23 cellular contexts compared by ENCODE assay signal in the genomic region with DNA sequence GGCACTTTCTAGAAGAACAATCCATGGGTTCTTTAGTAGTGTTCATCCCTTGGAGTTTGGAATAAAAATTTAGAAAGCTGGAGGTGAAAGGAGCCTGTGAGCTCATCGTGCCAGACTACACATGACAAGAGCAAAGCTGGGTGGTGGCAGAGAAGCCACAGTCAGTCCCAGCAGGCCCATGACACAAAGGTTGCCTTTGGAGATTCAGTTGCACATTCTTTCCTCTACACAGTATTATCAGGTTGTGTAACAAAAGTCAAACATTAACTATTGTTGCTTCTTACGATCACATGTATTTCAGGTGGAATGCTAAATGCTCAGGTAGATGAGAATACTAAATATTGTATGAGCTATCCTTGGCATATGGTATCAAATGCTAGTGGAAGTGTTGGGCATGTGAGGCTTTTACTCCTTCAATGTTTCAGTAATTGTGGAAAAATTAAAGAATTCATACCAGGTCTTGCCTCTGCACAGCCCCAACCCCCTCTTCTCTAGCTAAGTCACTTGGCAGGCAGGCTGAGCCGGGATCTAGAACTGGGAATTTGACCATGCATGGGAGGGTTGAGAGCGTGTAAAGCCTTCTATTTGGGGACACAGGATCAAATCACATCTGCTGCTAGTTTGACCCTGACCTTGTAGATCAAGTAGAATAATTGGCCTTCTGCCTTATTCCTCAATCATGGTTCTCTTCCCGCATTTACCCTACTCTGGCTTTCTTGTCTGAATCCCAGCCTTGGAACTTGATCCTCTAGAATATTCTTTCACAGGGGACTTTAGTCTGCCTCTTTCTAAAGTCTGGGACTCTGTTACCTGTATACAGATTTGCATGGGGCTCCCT.
DNase-seq lines count a peak whose midpoint lies in the region; ATAC-seq and TF ChIP-seq lines count a peak whose summit lies in the region.
"Had no signal": no experiment of that assay in that cellular context is flagged by ENCODE, and none has a peak within 500 bp of the region (broad histone marks: within the 10 kb centered on the region; RNA-seq: fewer than 3 reads in every experiment).

No MANE protein-coding gene starts in this region.

- 46 to 62% methylated on average over 3 to 5 of the region's 5 CpGs for WGBS in gastroesophageal sphincter (ENCODE audit: low coverage in 1 of 2), 2 donors

- CTCF ChIA-PET in activated CD8-positive, alpha-beta T cell treated with anti-CD3 and anti-CD28 coated beads for 36 hours (lab: Charles Lee) = no interaction called here

- H3K4me1 ChIP-seq in gastroesophageal sphincter (peaks cover 0 to 41% (median 4%) of the 10 kb centered on the region in 3 donors), mucosa of descending colon (ENCODE audit: low read depth) (no peaks in the 10 kb centered on the region), upper lobe of right lung (no peaks in the 10 kb centered on the region)
- H3K4me1 ChIP-seq: heart right ventricle, prostate gland had no signal

- ATAC-seq in gastroesophageal sphincter (no peak), mucosa of descending colon (peak; percentile 94), upper lobe of right lung (peak; percentile 41)
- no peak for ATAC-seq in activated CD8-positive, alpha-beta T cell treated with anti-CD3 and anti-CD28 coated beads for 36 hours
- ATAC-seq: activated CD4-positive, CD25-positive, alpha-beta regulatory T cell treated with anti-CD3 and anti-CD28 coated beads, Interleukin-2, amount 50 U/mL, for 24 hours; heart right ventricle; stimulated activated effector memory CD8-positive, alpha-beta T cell treated with anti-CD3 and anti-CD28 coated beads, Interleukin-12 subunit alpha, Interleukin-12 subunit beta, amount 100 ng/mL, for 72 hours had no signal

- intact Hi-C loops in mucosa of descending colon (cut with DNase I, micrococcal nuclease) (no loop called here), upper lobe of right lung (cut with DNase I) (no loop called here)
- intact Hi-C loops in activated CD8-positive, alpha-beta T cell treated with anti-CD3 and anti-CD28 coated beads for 36 hours (cut with micrococcal nuclease) = no loop called here

- TF ChIP-seq POLR2A in gastroesophageal sphincter (IDR thresholded peaks at IDR 0.05) = no peak

- TF ChIP-seq EP300 in gastroesophageal sphincter (IDR thresholded peaks at IDR 0.05) = no peak

- H3K4me3 ChIP-seq in gastroesophageal sphincter (no peak overlapping the region), mucosa of descending colon (no peak overlapping the region), upper lobe of right lung (no peak overlapping the region)
- H3K4me3 ChIP-seq: heart right ventricle, PC-9, prostate gland, smooth muscle cell had no signal

- H3K9me3 ChIP-seq in gastroesophageal sphincter (no peaks in the 10 kb centered on the region), mucosa of descending colon (no peaks in the 10 kb centered on the region), upper lobe of right lung (no peaks in the 10 kb centered on the region)
- H3K9me3 ChIP-seq: heart right ventricle, prostate gland had no signal

- no peak overlapping the region for H3K27ac Mint-ChIP-seq in activated CD8-positive, alpha-beta T cell treated with anti-CD3 and anti-CD28 coated beads for 36 hours
- H3K27ac Mint-ChIP-seq: activated CD4-positive, alpha-beta memory T cell treated with anti-CD3 and anti-CD28 coated beads for 36 hours; stimulated activated effector memory CD8-positive, alpha-beta T cell treated with anti-CD3 and anti-CD28 coated beads, Interleukin-12 subunit alpha, Interleukin-12 subunit beta, amount 100 ng/mL, for 72 hours had no signal

- DNase-seq in NCI-H748 (lab: John Stamatoyannopoulos, UW; ENCODE audit: unreplicated experiment) = peak; percentile 53
- no peak for DNase-seq in NCI-H748 treated with DMSO at 0.1 percent for 48 hours (lab: John Stamatoyannopoulos, UW)
- peak in 1 of 3 donors; percentile 19 for DNase-seq in mucosa of descending colon
- no peak for DNase-seq in upper lobe of right lung
- DNase-seq in activated CD8-positive, alpha-beta T cell treated with anti-CD3 and anti-CD28 coated beads for 36 hours = no peak
- no peak for DNase-seq in NCI-H146 treated with DMSO at 0.1 percent for 48 hours (lab: John Stamatoyannopoulos, UW; ENCODE audit: unreplicated experiment)
- DNase-seq in NCI-H1105 treated with DMSO at 0.1 percent for 48 hours (lab: John Stamatoyannopoulos, UW) = no peak
- DNase-seq: activated CD4-positive, alpha-beta memory T cell treated with anti-CD3 and anti-CD28 coated beads for 36 hours; activated effector memory CD4-positive, alpha-beta T cell treated with Interleukin-2 at 50 U/mL for 16 hours; heart right ventricle; NCI-H1048; NCI-H2081 treated with DMSO at 0.1 percent for 48 hours; NCI-H510A; NK-92 treated with Interleukin-12 subunit alpha and Interleukin-12 subunit beta, amount 100 ng/mL, for 24 hours; PC-9; SIG-M5; SW 1271 had no signal

- H3K4me3 Mint-ChIP-seq in activated CD8-positive, alpha-beta T cell treated with anti-CD3 and anti-CD28 coated beads for 36 hours = no peak overlapping the region
- H3K4me3 Mint-ChIP-seq: activated CD4-positive, alpha-beta memory T cell treated with anti-CD3 and anti-CD28 coated beads for 36 hours; stimulated activated effector memory CD8-positive, alpha-beta T cell treated with anti-CD3 and anti-CD28 coated beads, Interleukin-12 subunit alpha, Interleukin-12 subunit beta, amount 100 ng/mL, for 72 hours had no signal

- no peaks in the 10 kb centered on the region for H3K4me1 Mint-ChIP-seq in activated CD8-positive, alpha-beta T cell treated with anti-CD3 and anti-CD28 coated beads for 36 hours (ENCODE audit: low read depth)
- H3K4me1 Mint-ChIP-seq: stimulated activated effector memory CD8-positive, alpha-beta T cell treated with anti-CD3 and anti-CD28 coated beads, Interleukin-12 subunit alpha, Interleukin-12 subunit beta, amount 100 ng/mL, for 72 hours had no signal

- H3K27me3 ChIP-seq in gastroesophageal sphincter (no peaks in the 10 kb centered on the region), upper lobe of right lung (no peaks in the 10 kb centered on the region)
- H3K27me3 ChIP-seq: heart right ventricle had no signal

- peaks cover 1% of the 10 kb centered on the region for H3K27me3 Mint-ChIP-seq in activated CD8-positive, alpha-beta T cell treated with anti-CD3 and anti-CD28 coated beads for 36 hours
- H3K27me3 Mint-ChIP-seq: activated CD4-positive, alpha-beta memory T cell treated with anti-CD3 and anti-CD28 coated beads for 36 hours had no signal

- peaks cover 2% of the 10 kb centered on the region for H3K9me3 Mint-ChIP-seq in activated CD8-positive, alpha-beta T cell treated with anti-CD3 and anti-CD28 coated beads for 36 hours
- H3K9me3 Mint-ChIP-seq: activated CD4-positive, alpha-beta memory T cell treated with anti-CD3 and anti-CD28 coated beads for 36 hours had no signal

- no peaks in the 10 kb centered on the region for H3K36me3 ChIP-seq in gastroesophageal sphincter
- no peaks in the 10 kb centered on the region for H3K36me3 ChIP-seq in mucosa of descending colon (ENCODE audit: low read depth)
- H3K36me3 ChIP-seq in upper lobe of right lung = no peaks in the 10 kb centered on the region
- H3K36me3 ChIP-seq: heart right ventricle, prostate gland had no signal

- no peaks in the 10 kb centered on the region for H3K36me3 Mint-ChIP-seq in activated CD8-positive, alpha-beta T cell treated with anti-CD3 and anti-CD28 coated beads for 36 hours (ENCODE audit: low read depth)
- H3K36me3 Mint-ChIP-seq: activated CD4-positive, alpha-beta memory T cell treated with anti-CD3 and anti-CD28 coated beads for 36 hours; stimulated activated effector memory CD8-positive, alpha-beta T cell treated with anti-CD3 and anti-CD28 coated beads, Interleukin-12 subunit alpha, Interleukin-12 subunit beta, amount 100 ng/mL, for 72 hours had no signal

- POLR2A ChIA-PET in activated CD8-positive, alpha-beta T cell treated with anti-CD3 and anti-CD28 coated beads for 36 hours (lab: Charles Lee) = no interaction called here

- TF ChIP-seq CTCF in gastroesophageal sphincter (IDR thresholded peaks at IDR 0.05) = no peak
- TF ChIP-seq CTCF in mucosa of descending colon (IDR thresholded peaks at IDR 0.05) = no peak
- TF ChIP-seq CTCF in upper lobe of right lung (IDR thresholded peaks at IDR 0.05) = no peak
- no peak for TF ChIP-seq CTCF in activated CD8-positive, alpha-beta T cell treated with anti-CD3 and anti-CD28 coated beads for 36 hours (IDR thresholded peaks at IDR 0.05)

- H3K27ac ChIP-seq in gastroesophageal sphincter (peak overlapping the region in 3 of 4 donors; percentile 7 to 64 (median 32)), upper lobe of right lung (no peak overlapping the region)
- H3K27ac ChIP-seq: heart right ventricle, HL-60, PC-9, prostate gland had no signal

Comparison
In these comparisons a context has a peak if more than half of its experiments do, and no peak if none do; other contexts are left out.
1. ATAC-seq: peak in mucosa of descending colon (single experiment) and upper lobe of right lung (single experiment); none in gastroesophageal sphincter (single experiment) and activated CD8-positive, alpha-beta T cell treated with anti-CD3 and anti-CD28 coated beads for 36 hours (single experiment).